Comparison of ENCODE assay signal across 2 cellular contexts in genomic region chr1:9503001-9503675, GRCh38.
A peak's percentile ranks its signal among the peaks of the same experiment; 100 is the strongest.
TF ChIP-seq lines count a peak whose summit lies in the region.

No MANE protein-coding gene starts in this region.

TF ChIP-seq in GM23338, 12 proteins besides CTCF, POLR2A, EP300 and RAD21 (continued from another document):
- no peak for TF ChIP-seq ZNF462 (CRISPR knock-in tag; IDR thresholded peaks at IDR 0.05)
- TF ChIP-seq POLR2AphosphoS5 (IDR thresholded peaks at IDR 0.05; ENCODE audit: low read depth), result no peak
- no peak for TF ChIP-seq ZNF331 (CRISPR knock-in tag; IDR thresholded peaks at IDR 0.05; ENCODE audit: low read depth)

TF ChIP-seq in HepG2, 621 proteins besides CTCF, POLR2A, EP300 and RAD21 (continued from another document and continues in another):
- TF ChIP-seq GATAD2A (CRISPR knock-in tag; IDR thresholded peaks at IDR 0.05), result peak; percentile 34; the same call in 1 of the 2 replicates
- TF ChIP-seq RBM39 (IDR thresholded peaks at IDR 0.05; ENCODE audit: low read depth, low read length, poor library complexity, severe bottlenecking), result peak; percentile 39
- peak; percentile 75 for TF ChIP-seq ZNF687 (CRISPR knock-in tag; IDR thresholded peaks at IDR 0.05)
- no peak for TF ChIP-seq NBN (conservative IDR thresholded peaks at IDR 0.05)
- 0 out of 2 replicates have a peak, but pooled peaks have one; percentile 3 for TF ChIP-seq PATZ1 (CRISPR knock-in tag; IDR thresholded peaks at IDR 0.05)
- no peak for TF ChIP-seq IKZF4 (CRISPR knock-in tag; IDR thresholded peaks at IDR 0.05; ENCODE audit: borderline replicate concordance, low read depth, not compliant biosample characterization)
- no peak for TF ChIP-seq HNRNPH1 (optimal IDR thresholded peaks at IDR 0.05; ENCODE audit: low read depth, low read length)
- no peak for TF ChIP-seq CREB1 (IDR thresholded peaks at IDR 0.05)
- TF ChIP-seq CREB1 (CRISPR knock-in tag; IDR thresholded peaks at IDR 0.05), result 0 out of 2 replicates have a peak, but pooled peaks have one; percentile 16
- peak; percentile 43; the same call in 1 of the 2 replicates for TF ChIP-seq MYC (CRISPR knock-in tag; IDR thresholded peaks at IDR 0.05; ENCODE audit: borderline replicate concordance)
- peak; percentile 55 for TF ChIP-seq ZFY (CRISPR knock-in tag; IDR thresholded peaks at IDR 0.05)
- TF ChIP-seq SKI (IDR thresholded peaks at IDR 0.05; ENCODE audit: partially characterized antibody), result no peak
- 0 out of 2 replicates have a peak, but pooled peaks have one; percentile 42 for TF ChIP-seq ZNF160 (CRISPR knock-in tag; IDR thresholded peaks at IDR 0.05)
- peak; percentile 24; the same call in 1 of the 2 replicates for TF ChIP-seq NFKB2 (CRISPR knock-in tag; IDR thresholded peaks at IDR 0.05; ENCODE audit: borderline replicate concordance)
- TF ChIP-seq, protein P1, sequence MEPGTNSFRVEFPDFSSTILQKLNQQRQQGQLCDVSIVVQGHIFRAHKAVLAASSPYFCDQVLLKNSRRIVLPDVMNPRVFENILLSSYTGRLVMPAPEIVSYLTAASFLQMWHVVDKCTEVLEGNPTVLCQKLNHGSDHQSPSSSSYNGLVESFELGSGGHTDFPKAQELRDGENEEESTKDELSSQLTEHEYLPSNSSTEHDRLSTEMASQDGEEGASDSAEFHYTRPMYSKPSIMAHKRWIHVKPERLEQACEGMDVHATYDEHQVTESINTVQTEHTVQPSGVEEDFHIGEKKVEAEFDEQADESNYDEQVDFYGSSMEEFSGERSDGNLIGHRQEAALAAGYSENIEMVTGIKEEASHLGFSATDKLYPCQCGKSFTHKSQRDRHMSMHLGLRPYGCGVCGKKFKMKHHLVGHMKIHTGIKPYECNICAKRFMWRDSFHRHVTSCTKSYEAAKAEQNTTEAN (CRISPR knock-in tag; conservative IDR thresholded peaks at IDR 0.05), result 0 out of 2 replicates have a peak, but pooled peaks have one; percentile 41
- TF ChIP-seq MAX (IDR thresholded peaks at IDR 0.05), result peak; percentile 59; the same call in 1 of the 2 replicates
- no peak for TF ChIP-seq ZNF225 (CRISPR knock-in tag; IDR thresholded peaks at IDR 0.05)
- TF ChIP-seq MED1 (CRISPR knock-in tag; IDR thresholded peaks at IDR 0.05), result peak; percentile 48
- TF ChIP-seq, protein P2, sequence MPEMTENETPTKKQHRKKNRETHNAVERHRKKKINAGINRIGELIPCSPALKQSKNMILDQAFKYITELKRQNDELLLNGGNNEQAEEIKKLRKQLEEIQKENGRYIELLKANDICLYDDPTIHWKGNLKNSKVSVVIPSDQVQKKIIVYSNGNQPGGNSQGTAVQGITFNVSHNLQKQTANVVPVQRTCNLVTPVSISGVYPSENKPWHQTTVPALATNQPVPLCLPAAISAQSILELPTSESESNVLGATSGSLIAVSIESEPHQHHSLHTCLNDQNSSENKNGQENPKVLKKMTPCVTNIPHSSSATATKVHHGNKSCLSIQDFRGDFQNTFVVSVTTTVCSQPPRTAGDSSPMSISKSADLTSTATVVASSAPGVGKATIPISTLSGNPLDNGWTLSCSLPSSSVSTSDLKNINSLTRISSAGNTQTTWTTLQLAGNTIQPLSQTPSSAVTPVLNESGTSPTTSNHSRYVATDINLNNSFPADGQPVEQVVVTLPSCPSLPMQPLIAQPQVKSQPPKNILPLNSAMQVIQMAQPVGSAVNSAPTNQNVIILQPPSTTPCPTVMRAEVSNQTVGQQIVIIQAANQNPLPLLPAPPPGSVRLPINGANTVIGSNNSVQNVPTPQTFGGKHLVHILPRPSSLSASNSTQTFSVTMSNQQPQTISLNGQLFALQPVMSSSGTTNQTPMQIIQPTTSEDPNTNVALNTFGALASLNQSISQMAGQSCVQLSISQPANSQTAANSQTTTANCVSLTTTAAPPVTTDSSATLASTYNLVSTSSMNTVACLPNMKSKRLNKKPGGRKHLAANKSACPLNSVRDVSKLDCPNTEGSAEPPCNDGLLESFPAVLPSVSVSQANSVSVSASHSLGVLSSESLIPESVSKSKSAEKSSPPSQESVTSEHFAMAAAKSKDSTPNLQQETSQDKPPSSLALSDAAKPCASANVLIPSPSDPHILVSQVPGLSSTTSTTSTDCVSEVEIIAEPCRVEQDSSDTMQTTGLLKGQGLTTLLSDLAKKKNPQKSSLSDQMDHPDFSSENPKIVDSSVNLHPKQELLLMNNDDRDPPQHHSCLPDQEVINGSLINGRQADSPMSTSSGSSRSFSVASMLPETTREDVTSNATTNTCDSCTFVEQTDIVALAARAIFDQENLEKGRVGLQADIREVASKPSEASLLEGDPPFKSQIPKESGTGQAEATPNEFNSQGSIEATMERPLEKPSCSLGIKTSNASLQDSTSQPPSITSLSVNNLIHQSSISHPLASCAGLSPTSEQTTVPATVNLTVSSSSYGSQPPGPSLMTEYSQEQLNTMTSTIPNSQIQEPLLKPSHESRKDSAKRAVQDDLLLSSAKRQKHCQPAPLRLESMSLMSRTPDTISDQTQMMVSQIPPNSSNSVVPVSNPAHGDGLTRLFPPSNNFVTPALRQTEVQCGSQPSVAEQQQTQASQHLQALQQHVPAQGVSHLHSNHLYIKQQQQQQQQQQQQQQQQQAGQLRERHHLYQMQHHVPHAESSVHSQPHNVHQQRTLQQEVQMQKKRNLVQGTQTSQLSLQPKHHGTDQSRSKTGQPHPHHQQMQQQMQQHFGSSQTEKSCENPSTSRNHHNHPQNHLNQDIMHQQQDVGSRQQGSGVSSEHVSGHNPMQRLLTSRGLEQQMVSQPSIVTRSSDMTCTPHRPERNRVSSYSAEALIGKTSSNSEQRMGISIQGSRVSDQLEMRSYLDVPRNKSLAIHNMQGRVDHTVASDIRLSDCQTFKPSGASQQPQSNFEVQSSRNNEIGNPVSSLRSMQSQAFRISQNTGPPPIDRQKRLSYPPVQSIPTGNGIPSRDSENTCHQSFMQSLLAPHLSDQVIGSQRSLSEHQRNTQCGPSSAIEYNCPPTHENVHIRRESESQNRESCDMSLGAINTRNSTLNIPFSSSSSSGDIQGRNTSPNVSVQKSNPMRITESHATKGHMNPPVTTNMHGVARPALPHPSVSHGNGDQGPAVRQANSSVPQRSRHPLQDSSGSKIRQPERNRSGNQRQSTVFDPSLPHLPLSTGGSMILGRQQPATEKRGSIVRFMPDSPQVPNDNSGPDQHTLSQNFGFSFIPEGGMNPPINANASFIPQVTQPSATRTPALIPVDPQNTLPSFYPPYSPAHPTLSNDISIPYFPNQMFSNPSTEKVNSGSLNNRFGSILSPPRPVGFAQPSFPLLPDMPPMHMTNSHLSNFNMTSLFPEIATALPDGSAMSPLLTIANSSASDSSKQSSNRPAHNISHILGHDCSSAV (CRISPR knock-in tag; IDR thresholded peaks at IDR 0.05; ENCODE audit: borderline replicate concordance), result no peak
- 0 out of 2 replicates have a peak, but pooled peaks have one; percentile 28 for TF ChIP-seq NR2F2 (IDR thresholded peaks at IDR 0.05; ENCODE audit: borderline replicate concordance, low read depth)
- TF ChIP-seq, protein P3, sequence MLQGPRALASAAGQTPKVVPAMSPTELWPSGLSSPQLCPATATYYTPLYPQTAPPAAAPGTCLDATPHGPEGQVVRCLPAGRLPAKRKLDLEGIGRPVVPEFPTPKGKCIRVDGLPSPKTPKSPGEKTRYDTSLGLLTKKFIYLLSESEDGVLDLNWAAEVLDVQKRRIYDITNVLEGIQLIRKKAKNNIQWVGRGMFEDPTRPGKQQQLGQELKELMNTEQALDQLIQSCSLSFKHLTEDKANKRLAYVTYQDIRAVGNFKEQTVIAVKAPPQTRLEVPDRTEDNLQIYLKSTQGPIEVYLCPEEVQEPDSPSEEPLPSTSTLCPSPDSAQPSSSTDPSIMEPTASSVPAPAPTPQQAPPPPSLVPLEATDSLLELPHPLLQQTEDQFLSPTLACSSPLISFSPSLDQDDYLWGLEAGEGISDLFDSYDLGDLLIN (CRISPR knock-in tag; IDR thresholded peaks at IDR 0.05; ENCODE audit: borderline replicate concordance), result no peak
- TF ChIP-seq GATA4 (IDR thresholded peaks at IDR 0.05; ENCODE audit: borderline replicate concordance, low read depth), result no peak
- TF ChIP-seq, protein P4, sequence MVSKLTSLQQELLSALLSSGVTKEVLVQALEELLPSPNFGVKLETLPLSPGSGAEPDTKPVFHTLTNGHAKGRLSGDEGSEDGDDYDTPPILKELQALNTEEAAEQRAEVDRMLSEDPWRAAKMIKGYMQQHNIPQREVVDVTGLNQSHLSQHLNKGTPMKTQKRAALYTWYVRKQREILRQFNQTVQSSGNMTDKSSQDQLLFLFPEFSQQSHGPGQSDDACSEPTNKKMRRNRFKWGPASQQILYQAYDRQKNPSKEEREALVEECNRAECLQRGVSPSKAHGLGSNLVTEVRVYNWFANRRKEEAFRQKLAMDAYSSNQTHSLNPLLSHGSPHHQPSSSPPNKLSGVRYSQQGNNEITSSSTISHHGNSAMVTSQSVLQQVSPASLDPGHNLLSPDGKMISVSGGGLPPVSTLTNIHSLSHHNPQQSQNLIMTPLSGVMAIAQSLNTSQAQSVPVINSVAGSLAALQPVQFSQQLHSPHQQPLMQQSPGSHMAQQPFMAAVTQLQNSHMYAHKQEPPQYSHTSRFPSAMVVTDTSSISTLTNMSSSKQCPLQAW (CRISPR knock-in tag; IDR thresholded peaks at IDR 0.05), result peak; percentile 18; the same call in 1 of the 2 replicates
- 0 out of 2 replicates have a peak, but pooled peaks have one; percentile 19 for TF ChIP-seq FOXP4 (CRISPR knock-in tag; IDR thresholded peaks at IDR 0.05)
- TF ChIP-seq IKZF5 (CRISPR knock-in tag; IDR thresholded peaks at IDR 0.05), result 0 out of 2 replicates have a peak, but pooled peaks have one; percentile 27
